20 cellular contexts compared by ENCODE assay signal in the genomic region with DNA sequence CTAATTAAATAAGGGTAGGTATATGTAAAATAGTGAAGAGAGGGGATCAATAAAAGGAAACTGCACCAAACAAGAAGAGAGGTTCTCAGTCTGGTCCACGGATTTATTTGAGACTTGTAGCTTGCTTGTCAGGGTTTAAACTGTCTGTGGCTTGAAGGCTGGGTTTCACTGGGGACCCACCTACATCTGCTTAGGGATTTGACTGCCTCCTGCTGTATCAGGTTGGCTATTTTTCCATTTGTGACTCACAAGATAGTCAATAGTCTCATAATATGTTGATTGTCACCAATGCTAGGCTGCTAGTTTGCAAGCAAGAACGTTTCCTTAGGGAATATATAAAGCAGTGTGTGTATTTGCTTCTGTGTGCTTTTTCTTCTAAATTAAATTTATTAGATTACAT.
"Had no signal": no experiment of that assay in that cellular context is flagged by ENCODE, and none has a peak within 500 bp of the region (broad histone marks: within the 10 kb centered on the region; RNA-seq: fewer than 3 reads in every experiment).

No MANE protein-coding gene starts in this region.

- H3K27ac Mint-ChIP-seq: effector memory CD8-positive, alpha-beta T cell; natural killer cell treated with Interleukin-12 subunit alpha and Interleukin-12 subunit beta and Interleukin-15 and Interleukin-18, amount 100 ng/mL, for 72 hours; stimulated activated effector memory CD8-positive, alpha-beta T cell treated with anti-CD3 and anti-CD28 coated beads, Interleukin-12 subunit alpha, Interleukin-12 subunit beta, amount 100 ng/mL, for 72 hours had no signal

- H2AFZ ChIP-seq: parathyroid adenoma had no signal

- H3K27me3 ChIP-seq: right atrium auricular region, stomach, thyroid gland, vagina had no signal

- H3K79me2 ChIP-seq: parathyroid adenoma had no signal

- H3K4me3 ChIP-seq: lower lobe of right lung, prostate gland, right atrium auricular region, smooth muscle cell, stomach, thyroid gland, vagina had no signal

- H3K36me3 Mint-ChIP-seq: natural killer cell treated with Interleukin-12 subunit alpha and Interleukin-12 subunit beta and Interleukin-15 and Interleukin-18, amount 100 ng/mL, for 72 hours; stimulated activated effector memory CD8-positive, alpha-beta T cell treated with anti-CD3 and anti-CD28 coated beads, Interleukin-12 subunit alpha, Interleukin-12 subunit beta, amount 100 ng/mL, for 72 hours had no signal

- H3K9ac ChIP-seq: parathyroid adenoma had no signal

- H3K9me3 Mint-ChIP-seq: neural crest cell had no signal

- H3K4me3 Mint-ChIP-seq: effector memory CD8-positive, alpha-beta T cell; natural killer cell treated with Interleukin-12 subunit alpha and Interleukin-12 subunit beta and Interleukin-15 and Interleukin-18, amount 100 ng/mL, for 72 hours; neural crest cell; stimulated activated effector memory CD8-positive, alpha-beta T cell treated with anti-CD3 and anti-CD28 coated beads, Interleukin-12 subunit alpha, Interleukin-12 subunit beta, amount 100 ng/mL, for 72 hours had no signal

- H3K4me1 ChIP-seq: lower lobe of right lung, parathyroid adenoma, prostate gland, right atrium auricular region, stomach, thyroid gland, vagina had no signal

- H3K9me3 ChIP-seq: lower lobe of right lung, prostate gland, right atrium auricular region, stomach, thyroid gland, vagina had no signal

- H3K27ac ChIP-seq: lower lobe of right lung, parathyroid adenoma, prostate gland, right atrium auricular region, stomach, thyroid gland, vagina had no signal

- H3K36me3 ChIP-seq: lower lobe of right lung, prostate gland, right atrium auricular region, stomach, thyroid gland, vagina had no signal

- H3K27me3 Mint-ChIP-seq: effector memory CD8-positive, alpha-beta T cell; natural killer cell treated with Interleukin-12 subunit alpha and Interleukin-12 subunit beta and Interleukin-15 and Interleukin-18, amount 100 ng/mL, for 72 hours had no signal

- H3K4me1 Mint-ChIP-seq: neural crest cell; stimulated activated effector memory CD8-positive, alpha-beta T cell treated with anti-CD3 and anti-CD28 coated beads, Interleukin-12 subunit alpha, Interleukin-12 subunit beta, amount 100 ng/mL, for 72 hours had no signal

- H3K4me2 ChIP-seq: smooth muscle cell had no signal

- DNase-seq: cortex of kidney; effector memory CD8-positive, alpha-beta T cell; left colon; left ventricle myocardium superior; lower lobe of right lung; stimulated activated CD4-positive, alpha-beta T cell treated with anti-CD3 and anti-CD28 coated beads, Interleukin-12 subunit alpha, Interleukin-12 subunit beta, amount 100 ng/mL, for 4 hours; stimulated activated CD4-positive, alpha-beta T cell treated with anti-CD3 and anti-CD28 coated beads, Interleukin-2, amount 100 ng/mL, for 24 hours; stimulated activated CD4-positive, alpha-beta T cell treated with anti-CD3 and anti-CD28 coated beads, Interleukin-4, amount 100 ng/mL, for 24 hours; stimulated activated naive CD4-positive, alpha-beta T cell treated with Interleukin-2 at 50 U/mL for 16 hours; stomach; thyroid gland; trophoblast cell had no signal
